Comparison of ENCODE assay signal across 1 cellular context in the genomic region with DNA sequence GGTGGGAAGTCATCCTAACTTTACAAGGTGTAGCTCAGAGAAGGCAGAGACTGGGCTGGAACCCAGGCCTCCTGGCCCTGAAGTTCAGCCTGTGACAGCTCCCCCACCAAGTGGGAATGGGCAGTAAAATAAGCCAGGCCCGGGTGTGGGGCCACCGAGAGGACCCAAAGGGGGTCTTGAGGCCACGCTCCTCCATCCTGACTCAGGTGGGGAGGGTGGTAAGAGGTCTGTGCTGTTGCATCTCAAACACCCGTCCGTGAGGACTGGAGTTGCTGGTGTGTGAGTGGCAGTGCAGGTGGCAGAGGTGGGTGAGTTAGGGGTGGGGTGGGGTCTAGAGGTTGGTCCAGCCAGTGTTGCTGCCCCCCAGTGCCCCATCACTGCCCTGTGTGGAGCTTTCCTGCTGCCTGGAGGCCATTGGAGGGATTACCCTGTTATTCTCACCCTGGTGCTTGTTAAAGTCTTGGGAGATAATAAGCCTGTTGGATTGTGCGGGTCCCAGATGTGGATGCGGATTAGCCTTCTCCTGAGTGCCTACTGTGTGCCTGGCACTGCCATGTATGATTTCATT.
TF ChIP-seq lines count a peak whose summit lies in the region.

No MANE protein-coding gene starts in this region.

TF ChIP-seq in HCT116, 20 proteins besides CTCF, POLR2A, EP300 and RAD21 (continued from another document):
- TF ChIP-seq, protein P1, sequence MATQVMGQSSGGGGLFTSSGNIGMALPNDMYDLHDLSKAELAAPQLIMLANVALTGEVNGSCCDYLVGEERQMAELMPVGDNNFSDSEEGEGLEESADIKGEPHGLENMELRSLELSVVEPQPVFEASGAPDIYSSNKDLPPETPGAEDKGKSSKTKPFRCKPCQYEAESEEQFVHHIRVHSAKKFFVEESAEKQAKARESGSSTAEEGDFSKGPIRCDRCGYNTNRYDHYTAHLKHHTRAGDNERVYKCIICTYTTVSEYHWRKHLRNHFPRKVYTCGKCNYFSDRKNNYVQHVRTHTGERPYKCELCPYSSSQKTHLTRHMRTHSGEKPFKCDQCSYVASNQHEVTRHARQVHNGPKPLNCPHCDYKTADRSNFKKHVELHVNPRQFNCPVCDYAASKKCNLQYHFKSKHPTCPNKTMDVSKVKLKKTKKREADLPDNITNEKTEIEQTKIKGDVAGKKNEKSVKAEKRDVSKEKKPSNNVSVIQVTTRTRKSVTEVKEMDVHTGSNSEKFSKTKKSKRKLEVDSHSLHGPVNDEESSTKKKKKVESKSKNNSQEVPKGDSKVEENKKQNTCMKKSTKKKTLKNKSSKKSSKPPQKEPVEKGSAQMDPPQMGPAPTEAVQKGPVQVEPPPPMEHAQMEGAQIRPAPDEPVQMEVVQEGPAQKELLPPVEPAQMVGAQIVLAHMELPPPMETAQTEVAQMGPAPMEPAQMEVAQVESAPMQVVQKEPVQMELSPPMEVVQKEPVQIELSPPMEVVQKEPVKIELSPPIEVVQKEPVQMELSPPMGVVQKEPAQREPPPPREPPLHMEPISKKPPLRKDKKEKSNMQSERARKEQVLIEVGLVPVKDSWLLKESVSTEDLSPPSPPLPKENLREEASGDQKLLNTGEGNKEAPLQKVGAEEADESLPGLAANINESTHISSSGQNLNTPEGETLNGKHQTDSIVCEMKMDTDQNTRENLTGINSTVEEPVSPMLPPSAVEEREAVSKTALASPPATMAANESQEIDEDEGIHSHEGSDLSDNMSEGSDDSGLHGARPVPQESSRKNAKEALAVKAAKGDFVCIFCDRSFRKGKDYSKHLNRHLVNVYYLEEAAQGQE (IDR thresholded peaks at IDR 0.05; ENCODE audit: low read depth): no peak
- TF ChIP-seq SP1 (IDR thresholded peaks at IDR 0.05; ENCODE audit: low read depth) (no peak), FOSL1 (IDR thresholded peaks at IDR 0.05; ENCODE audit: low read depth) (no peak), CEBPB (IDR thresholded peaks at IDR 0.05; ENCODE audit: low read depth) (no peak), TCF7L2 (IDR thresholded peaks at IDR 0.05; ENCODE audit: borderline replicate concordance, extremely low read depth, insufficient read depth, insufficient read length) (no peak), YY1 (IDR thresholded peaks at IDR 0.05; ENCODE audit: extremely low read depth, insufficient replicate concordance, low read depth, low read length) (no peak), SRF (IDR thresholded peaks at IDR 0.05; ENCODE audit: low read depth) (no peak), ZNF274 (IDR thresholded peaks at IDR 0.05; ENCODE audit: low read depth, low read length) (no peak), SIN3A (IDR thresholded peaks at IDR 0.05; ENCODE audit: low read depth) (no peak), JUND (IDR thresholded peaks at IDR 0.05) (no peak), EZH2phosphoT487 (IDR thresholded peaks at IDR 0.05; ENCODE audit: borderline replicate concordance) (no peak), POLR2AphosphoS5 (IDR thresholded peaks at IDR 0.05; ENCODE audit: low read depth, low read length) (no peak), CBX3 (IDR thresholded peaks at IDR 0.05; ENCODE audit: low read depth) (no peak)
- TF ChIP-seq, protein P2, sequence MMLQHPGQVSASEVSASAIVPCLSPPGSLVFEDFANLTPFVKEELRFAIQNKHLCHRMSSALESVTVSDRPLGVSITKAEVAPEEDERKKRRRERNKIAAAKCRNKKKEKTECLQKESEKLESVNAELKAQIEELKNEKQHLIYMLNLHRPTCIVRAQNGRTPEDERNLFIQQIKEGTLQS (IDR thresholded peaks at IDR 0.05): no peak
- TF ChIP-seq, protein P3, sequence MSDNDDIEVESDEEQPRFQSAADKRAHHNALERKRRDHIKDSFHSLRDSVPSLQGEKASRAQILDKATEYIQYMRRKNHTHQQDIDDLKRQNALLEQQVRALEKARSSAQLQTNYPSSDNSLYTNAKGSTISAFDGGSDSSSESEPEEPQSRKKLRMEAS (IDR thresholded peaks at IDR 0.05): no peak
- TF ChIP-seq, protein P4, sequence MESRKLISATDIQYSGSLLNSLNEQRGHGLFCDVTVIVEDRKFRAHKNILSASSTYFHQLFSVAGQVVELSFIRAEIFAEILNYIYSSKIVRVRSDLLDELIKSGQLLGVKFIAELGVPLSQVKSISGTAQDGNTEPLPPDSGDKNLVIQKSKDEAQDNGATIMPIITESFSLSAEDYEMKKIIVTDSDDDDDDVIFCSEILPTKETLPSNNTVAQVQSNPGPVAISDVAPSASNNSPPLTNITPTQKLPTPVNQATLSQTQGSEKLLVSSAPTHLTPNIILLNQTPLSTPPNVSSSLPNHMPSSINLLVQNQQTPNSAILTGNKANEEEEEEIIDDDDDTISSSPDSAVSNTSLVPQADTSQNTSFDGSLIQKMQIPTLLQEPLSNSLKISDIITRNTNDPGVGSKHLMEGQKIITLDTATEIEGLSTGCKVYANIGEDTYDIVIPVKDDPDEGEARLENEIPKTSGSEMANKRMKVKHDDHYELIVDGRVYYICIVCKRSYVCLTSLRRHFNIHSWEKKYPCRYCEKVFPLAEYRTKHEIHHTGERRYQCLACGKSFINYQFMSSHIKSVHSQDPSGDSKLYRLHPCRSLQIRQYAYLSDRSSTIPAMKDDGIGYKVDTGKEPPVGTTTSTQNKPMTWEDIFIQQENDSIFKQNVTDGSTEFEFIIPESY (IDR thresholded peaks at IDR 0.05; ENCODE audit: extremely low read depth, insufficient replicate concordance, low read length): no peak
